29 cellular contexts compared by ENCODE assay signal in the genomic region with DNA sequence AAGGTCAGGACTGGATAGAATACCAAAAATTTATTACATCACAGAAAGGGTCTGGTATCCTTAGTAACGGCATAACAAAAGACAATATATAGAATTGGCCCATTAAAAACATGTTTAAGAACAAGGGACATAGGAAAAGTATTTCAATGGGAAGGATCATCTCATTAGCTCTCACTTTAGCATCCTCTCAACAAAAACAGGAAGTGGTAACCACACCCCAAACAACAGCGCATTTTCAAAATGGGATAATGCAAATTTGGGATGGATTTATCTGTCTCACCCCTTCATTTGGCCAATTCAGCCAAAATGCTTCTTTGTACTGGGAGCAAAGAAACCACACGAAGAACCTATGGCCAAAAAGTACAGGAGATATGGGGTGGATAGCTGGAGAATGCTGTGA. TPM values are rescaled to one million over a fixed set of nuclear protein-coding genes. Genes with fewer than 3 reads are reported as not detected.
"Had no signal": no experiment of that assay in that cellular context is flagged by ENCODE, and none has a peak within 500 bp of the region (broad histone marks: within the 10 kb centered on the region; RNA-seq: fewer than 3 reads in every experiment).

No MANE protein-coding gene starts in this region.

- DNase-seq: stimulated activated CD4-positive, alpha-beta T cell treated with anti-CD3 and anti-CD28 coated beads, Interleukin-2, amount 100 ng/mL, for 48 hours; stimulated activated CD4-positive, alpha-beta T cell treated with anti-CD3 and anti-CD28 coated beads, Interleukin-4, amount 100 ng/mL, for 1 hour; stimulated activated CD4-positive, alpha-beta T cell treated with anti-CD3 and anti-CD28 coated beads, Interleukin-4, amount 100 ng/mL, for 24 hours; stimulated activated CD4-positive, alpha-beta T cell treated with anti-CD3 and anti-CD28 coated beads, Interleukin-4, amount 100 ng/mL, for 4 hours; stimulated activated CD8-positive, alpha-beta memory T cell treated with anti-CD3 and anti-CD28 coated beads, Interleukin-4, amount 100 ng/mL, for 48 hours; stimulated activated naive B cell treated with anti-CD40 and anti-IgM and Interleukin-4, amounts not matched to agents 10 μg/mL and 1 μg/mL and 100 μg/mL, for 72 hours; stimulated activated naive CD4-positive, alpha-beta T cell; stimulated activated naive CD4-positive, alpha-beta T cell treated with Interleukin-2 at 50 U/mL for 16 hours; stimulated activated naive CD8-positive, alpha-beta T cell treated with anti-CD3 and anti-CD28 coated beads, Interleukin-15, amount 100 ng/mL, for 72 hours; stimulated activated naive CD8-positive, alpha-beta T cell treated with anti-CD3 and anti-CD28 coated beads, Interleukin-15, Interleukin-2, amounts not matched to agents 100 U/mL and 50 U/mL, for 24 hours; stomach; substantia nigra; testis; thyroid gland; tibial artery; transverse colon; trophoblast cell; upper lobe of left lung; upper lobe of right lung; uterus had no signal

- H3K4me3 ChIP-seq: stomach, suprapubic skin, testis, thoracic aorta, thyroid gland, tibial artery, tibial nerve, transverse colon, upper lobe of left lung, upper lobe of right lung, uterus, vagina had no signal

- ATAC-seq: stimulated activated effector memory CD8-positive, alpha-beta T cell treated with anti-CD3 and anti-CD28 coated beads, Interleukin-12 subunit alpha, Interleukin-12 subunit beta, amount 100 ng/mL, for 72 hours; stimulated activated memory B cell treated with anti-CD40 and anti-IgM and Interleukin-4, amounts not matched to agents 10 μg/mL and 1 μg/mL and 100 μg/mL, for 72 hours; stimulated activated naive B cell treated with anti-CD40 and anti-IgM and Interleukin-4, amounts not matched to agents 10 μg/mL and 1 μg/mL and 100 μg/mL, for 72 hours; stimulated activated naive CD8-positive, alpha-beta T cell treated with anti-CD3 and anti-CD28 coated beads, Interleukin-15, amount 100 ng/mL, for 72 hours; stimulated activated naive CD8-positive, alpha-beta T cell treated with anti-CD3 and anti-CD28 coated beads, Interleukin-15, Interleukin-2, amounts not matched to agents 100 U/mL and 50 U/mL, for 24 hours; upper lobe of right lung had no signal

- H3K36me3 ChIP-seq: stomach, suprapubic skin, thoracic aorta, thyroid gland, tibial artery, tibial nerve, transverse colon, upper lobe of left lung, upper lobe of right lung, uterus, vagina had no signal

- H3K27ac ChIP-seq: stomach, suprapubic skin, testis, thoracic aorta, thyroid gland, tibial artery, tibial nerve, transverse colon, upper lobe of left lung, upper lobe of right lung, uterus, vagina had no signal

- H3K4me1 ChIP-seq: stomach, suprapubic skin, testis, thyroid gland, tibial artery, tibial nerve, transverse colon, upper lobe of left lung, upper lobe of right lung, uterus, vagina had no signal

- H3K9me3 ChIP-seq: stomach, suprapubic skin, testis, thoracic aorta, thyroid gland, tibial artery, tibial nerve, transverse colon, upper lobe of left lung, upper lobe of right lung, uterus, vagina had no signal

- H3K27me3 ChIP-seq: stomach, suprapubic skin, testis, thyroid gland, tibial artery, tibial nerve, transverse colon, upper lobe of left lung, upper lobe of right lung, uterus, vagina had no signal

RNA-seq across cellular contexts. Expression of a gene that starts 9.8 kb away (rescaled TPM):
- total RNA-seq: subcutaneous adipose tissue, temporal lobe, thoracic aorta, thyroid gland, tibial nerve, transverse colon, upper lobe of left lung, upper lobe of right lung, ureter, uterus, vagina had no signal
- polyA plus RNA-seq: stomach had no signal
